ENCODE assay signal across 23 cellular contexts in genomic region chr6:148952147-148953041, GRCh38.
DNase-seq lines count a peak whose midpoint lies in the region; ATAC-seq and TF ChIP-seq lines count a peak whose summit lies in the region.
"Had no signal": no experiment of that assay in that cellular context is flagged by ENCODE, and none has a peak within 500 bp of the region (broad histone marks: within the 10 kb centered on the region; RNA-seq: fewer than 3 reads in every experiment).

No MANE protein-coding gene starts in this region.

- peaks cover 10% of the 10 kb centered on the region for H3K4me1 ChIP-seq in vagina

- no peaks in the 10 kb centered on the region for H3K9me3 ChIP-seq in vagina
- H3K9me3 ChIP-seq: heart left ventricle, thoracic aorta had no signal

- H3K36me3 ChIP-seq in vagina = no peaks in the 10 kb centered on the region
- H3K36me3 ChIP-seq: heart left ventricle, thoracic aorta had no signal

- intact Hi-C loops in vagina (cut with DNase I) = no loop called here

- H3K27me3 ChIP-seq in vagina = no peaks in the 10 kb centered on the region
- H3K27me3 ChIP-seq: heart left ventricle had no signal

- H3K4me3 ChIP-seq in vagina = no peak overlapping the region
- H3K4me3 ChIP-seq: heart left ventricle, thoracic aorta had no signal

- DNase-seq in NCI-H1092 treated with DMSO at 0.1 percent for 48 hours (lab: John Stamatoyannopoulos, UW) (peak; percentile 51), NCI-H1092 (lab: John Stamatoyannopoulos, UW) (no peak), NCI-H748 (lab: John Stamatoyannopoulos, UW; ENCODE audit: unreplicated experiment) (peak; percentile 94), renal cortical epithelial cell (ENCODE audit: low read depth) (peak; percentile 3), vagina (ENCODE audit: extremely low spot score in 2 of 2) (no peak)
- no peak for DNase-seq in activated naive CD4-positive, alpha-beta T cell treated with Interleukin-2 at 50 U/mL for 16 hours
- DNase-seq in activated naive CD4-positive, alpha-beta T cell (lab: John Stamatoyannopoulos, UW) = no peak
- DNase-seq: activated CD4-positive, CD25-positive, alpha-beta regulatory T cell treated with anti-CD3 and anti-CD28 coated beads, Interleukin-2, amount 50 U/mL, for 72 hours; activated naive CD8-positive, alpha-beta T cell treated with anti-CD3 and anti-CD28 coated beads, Interleukin-2, amount 10 ng/mL, durations not matched to agents 7 days and 5 days; central memory CD4-positive, alpha-beta T cell; DMS79 treated with DMSO at 0.1 percent for 48 hours; endodermal cell; heart left ventricle; kidney; midbrain; Right ventricle myocardium superior; stimulated activated CD4-positive, alpha-beta T cell treated with anti-CD3 and anti-CD28 coated beads, Interleukin-2, amount 100 ng/mL, for 48 hours; stimulated activated CD8-positive, alpha-beta memory T cell treated with anti-CD3 and anti-CD28 coated beads, Interleukin-4, amount 100 ng/mL, for 48 hours had no signal

- no peak overlapping the region for H3K27ac ChIP-seq in vagina
- H3K27ac ChIP-seq: 22Rv1, C4-2B, thoracic aorta had no signal

- peak; percentile 52 for ATAC-seq in esophagus mucosa
- ATAC-seq: heart left ventricle, right cardiac atrium had no signal

- no peak for TF ChIP-seq CTCF in vagina (IDR thresholded peaks at IDR 0.05)

- TF ChIP-seq POLR2A in vagina (IDR thresholded peaks at IDR 0.05) = no peak

Comparison
In these comparisons a context has a peak if more than half of its experiments do, and no peak if none do; other contexts are left out.
1. DNase-seq: peak in NCI-H1092 treated with DMSO at 0.1 percent for 48 hours (single experiment), NCI-H748 (single experiment) and renal cortical epithelial cell (single experiment); none in NCI-H1092 (single experiment), vagina (0 of 2), activated naive CD4-positive, alpha-beta T cell treated with Interleukin-2 at 50 U/mL for 16 hours (single experiment) and activated naive CD4-positive, alpha-beta T cell (0 of 4).